Comparison of ENCODE assay signal across 15 cellular contexts in the genomic region with DNA sequence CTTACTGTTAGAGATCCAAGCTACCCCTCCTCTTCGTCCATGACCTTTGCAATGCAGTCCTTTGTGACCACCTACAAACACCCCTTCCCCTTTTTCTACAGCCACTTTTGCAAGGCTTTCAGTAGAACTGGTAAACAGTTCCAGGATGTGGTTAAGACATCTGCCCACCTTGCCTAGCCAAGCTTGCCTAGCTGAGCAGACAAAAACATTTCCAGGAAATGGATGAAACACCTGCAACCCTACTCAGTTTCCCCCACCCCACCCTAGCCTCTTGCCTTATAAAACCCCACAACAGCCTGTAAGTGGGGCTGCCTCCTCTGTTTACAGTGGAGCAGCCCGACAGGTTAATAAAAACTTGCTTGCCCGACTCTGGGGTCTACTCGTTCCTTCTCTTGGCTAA.
DNase-seq lines count a peak whose midpoint lies in the region; ATAC-seq and TF ChIP-seq lines count a peak whose summit lies in the region.
"Had no signal": no experiment of that assay in that cellular context is flagged by ENCODE, and none has a peak within 500 bp of the region (broad histone marks: within the 10 kb centered on the region; RNA-seq: fewer than 3 reads in every experiment).

No MANE protein-coding gene starts in this region.

- TF ChIP-seq CTCF in OCI-LY1 (IDR thresholded peaks at IDR 0.05; ENCODE audit: low read length): no peak

- H4K20me1 ChIP-seq in OCI-LY1 (ENCODE audit: insufficient read depth, low read length): no peaks in the 10 kb centered on the region

- no peak overlapping the region for H3K4me3 Mint-ChIP-seq in activated CD4-positive, alpha-beta T cell treated with anti-CD3 and anti-CD28 coated beads for 36 hours
- peak overlapping the region; percentile 35 to 50 for H3K4me3 Mint-ChIP-seq in effector memory CD8-positive, alpha-beta T cell

- intact Hi-C loops in activated CD4-positive, alpha-beta T cell treated with anti-CD3 and anti-CD28 coated beads for 36 hours (cut with DNase I, micrococcal nuclease): no loop called here

- H3K4me1 Mint-ChIP-seq in activated CD4-positive, alpha-beta T cell treated with anti-CD3 and anti-CD28 coated beads for 36 hours: peaks cover 28% of the 10 kb centered on the region
- peaks cover 9 to 28% of the 10 kb centered on the region in 2 donors for H3K4me1 Mint-ChIP-seq in effector memory CD8-positive, alpha-beta T cell (ENCODE audit: low read depth in 2 of 2)

- H3K27ac ChIP-seq in OCI-LY1 (ENCODE audit: low read depth, low read length, poor library complexity, severe bottlenecking): peak overlapping the region; percentile 98
- H3K27ac ChIP-seq: ovary, SK-N-MC had no signal

- H3K27ac Mint-ChIP-seq in activated CD4-positive, alpha-beta T cell treated with anti-CD3 and anti-CD28 coated beads for 36 hours: peak overlapping the region; percentile 90
- H3K27ac Mint-ChIP-seq in effector memory CD8-positive, alpha-beta T cell: no peak overlapping the region

- CTCF ChIA-PET in activated CD4-positive, alpha-beta T cell treated with anti-CD3 and anti-CD28 coated beads for 36 hours (lab: Charles Lee): no interaction called here

- H3K4me2 ChIP-seq in OCI-LY1 (ENCODE audit: low read length): no peak overlapping the region

- 0 out of 2 replicates have a peak, but pooled peaks cover 2% of the 10 kb centered on the region for H3F3A ChIP-seq in OCI-LY1 (ENCODE audit: insufficient read depth, low read length)

- H3K4me1 ChIP-seq in OCI-LY1 (ENCODE audit: insufficient read depth, low read length, severe bottlenecking): peaks cover 19% of the 10 kb centered on the region

- peaks cover 24% of the 10 kb centered on the region for H3K36me3 Mint-ChIP-seq in activated CD4-positive, alpha-beta T cell treated with anti-CD3 and anti-CD28 coated beads for 36 hours (ENCODE audit: low read depth)
- no peaks in the 10 kb centered on the region for H3K36me3 Mint-ChIP-seq in effector memory CD8-positive, alpha-beta T cell (ENCODE audit: insufficient read depth)

- POLR2A ChIA-PET in activated CD4-positive, alpha-beta T cell treated with anti-CD3 and anti-CD28 coated beads for 36 hours (lab: Charles Lee): no interaction called here

- no peak overlapping the region for H3K9ac ChIP-seq in OCI-LY1 (ENCODE audit: low read length)

- peaks cover 31% of the 10 kb centered on the region for H3K9me3 Mint-ChIP-seq in activated CD4-positive, alpha-beta T cell treated with anti-CD3 and anti-CD28 coated beads for 36 hours (ENCODE audit: low read depth)
- H3K9me3 Mint-ChIP-seq in effector memory CD8-positive, alpha-beta T cell: peaks cover 8 to 9% of the 10 kb centered on the region in 2 donors

- no peak overlapping the region for H3K4me3 ChIP-seq in OCI-LY1 (ENCODE audit: low read depth, low read length, poor library complexity, severe bottlenecking)
- H3K4me3 ChIP-seq: ovary, SK-N-MC had no signal

- no peaks in the 10 kb centered on the region for H3K9me2 ChIP-seq in OCI-LY1 (ENCODE audit: low read depth, low read length)

- no peaks in the 10 kb centered on the region for H3K79me2 ChIP-seq in OCI-LY1 (ENCODE audit: insufficient read depth, low read length)

- no peaks in the 10 kb centered on the region for H3K27me3 ChIP-seq in OCI-LY1 (ENCODE audit: insufficient read depth, low read length)
- H3K27me3 ChIP-seq: ovary had no signal

- DNase-seq in activated CD4-positive, alpha-beta T cell treated with anti-CD3 and anti-CD28 coated beads for 36 hours: peak; percentile 9
- no peak for DNase-seq in activated CD4-positive, alpha-beta T cell treated with anti-CD3 and anti-CD28 coated beads for 1 hour
- DNase-seq in effector memory CD8-positive, alpha-beta T cell: no peak
- DNase-seq in NCI-H1105 treated with DMSO at 0.1 percent for 48 hours (lab: John Stamatoyannopoulos, UW) (no peak), 8988T (no peak)
- DNase-seq: dermis blood vessel endothelial cell; EL; NCI-H510A; ovary; stimulated activated CD4-positive, alpha-beta T cell treated with anti-CD3 and anti-CD28 coated beads, Interleukin-4, amount 100 ng/mL, for 1 hour had no signal

- no peak overlapping the region for H2AFZ ChIP-seq in OCI-LY1 (ENCODE audit: low read length)

- H3K36me3 ChIP-seq in OCI-LY1 (ENCODE audit: insufficient read depth, low read length): no peaks in the 10 kb centered on the region; the same call in 1 of the 2 replicates
- H3K36me3 ChIP-seq: ovary had no signal

- 0 out of 2 replicates have a peak, but pooled peaks cover 7% of the 10 kb centered on the region for H3K9me3 ChIP-seq in OCI-LY1 (ENCODE audit: low read length)
- H3K9me3 ChIP-seq: ovary had no signal

- H3K27me3 Mint-ChIP-seq in activated CD4-positive, alpha-beta T cell treated with anti-CD3 and anti-CD28 coated beads for 36 hours: no peaks in the 10 kb centered on the region
- H3K27me3 Mint-ChIP-seq in effector memory CD8-positive, alpha-beta T cell: no peaks in the 10 kb centered on the region

- ATAC-seq in activated CD4-positive, alpha-beta T cell treated with anti-CD3 and anti-CD28 coated beads for 36 hours: peak; percentile 68
- ATAC-seq in GM21619 (IDR thresholded peaks at IDR 0.05; ENCODE audit: unreplicated experiment) (peak; percentile 62), GM18502 (IDR thresholded peaks at IDR 0.05; ENCODE audit: poor library complexity, unreplicated experiment) (no peak)
- ATAC-seq in effector memory CD8-positive, alpha-beta T cell (replicated peaks): no peak
- ATAC-seq: left lobe of liver had no signal

Comparison
In these comparisons a context has a peak if more than half of its experiments do, and no peak if none do; other contexts are left out.
1. ATAC-seq: peak in activated CD4-positive, alpha-beta T cell treated with anti-CD3 and anti-CD28 coated beads for 36 hours (single experiment) and GM21619 (single experiment); none in effector memory CD8-positive, alpha-beta T cell (single experiment) and GM18502 (single experiment).